11 cellular contexts compared by ENCODE assay signal in genomic region chr4:182489607-182490006, GRCh38.
"Had no signal": no experiment of that assay in that cellular context is flagged by ENCODE, and none has a peak within 500 bp of the region (broad histone marks: within the 10 kb centered on the region; RNA-seq: fewer than 3 reads in every experiment).

No MANE protein-coding gene starts in this region.

- H3K4me2 ChIP-seq: GM23338 had no signal

- H3K4me3 ChIP-seq: GM23248, GM23338, HAP-1 had no signal

- ATAC-seq: GM23338, HCT116 had no signal

- DNase-seq: GM23248, GOT3, H7, H9, HCEC 1CT, HFFc6 had no signal

- H3K27ac Mint-ChIP-seq: GM23338, HFFc6 had no signal

- H3K27ac ChIP-seq: GM23248 had no signal

- H3K36me3 ChIP-seq: HAP-1 had no signal

- H3K4me3 Mint-ChIP-seq: GM23338, H9, HFFc6 had no signal

- FAIRE-seq: H1, H54 had no signal

- H3K9me3 ChIP-seq: HAP-1 had no signal

- H2AFZ ChIP-seq: GM23248, GM23338 had no signal

- H3K9ac ChIP-seq: GM23248 had no signal
